ENCODE assay signal across 8 cellular contexts in genomic region chr6:139374357-139375238, GRCh38. TPM values are rescaled to one million over a fixed set of nuclear protein-coding genes. Genes with fewer than 3 reads are reported as not detected.
DNase-seq lines count a peak whose midpoint lies in the region; ATAC-seq and TF ChIP-seq lines count a peak whose summit lies in the region.

Gene CITED2 (minus strand): TSS chr6:139374648. CDS start chr6:139373944, 704 bp downstream.

- ATAC-seq in GM21576 (IDR thresholded peaks at IDR 0.05; ENCODE audit: unreplicated experiment), result peak; percentile 64

- TF ChIP-seq EP300 in Ishikawa (IDR thresholded peaks at IDR 0.05; ENCODE audit: borderline replicate concordance), result no peak

- H3K36me3 ChIP-seq in esophagus (ENCODE audit: control insufficient read depth in 2 of 2, insufficient read depth in 2 of 2, low read length in 1 of 2) (peaks cover 0 to 10% of the 10 kb centered on the region in 2 donors), muscle layer of duodenum (ENCODE audit: control insufficient read depth in 1 of 2, insufficient read depth in 2 of 2, low read length in 2 of 2) (peaks cover 0 to 18% of the 10 kb centered on the region in 2 donors)

- peak; percentile 4; the same call in 1 of the 2 replicates for TF ChIP-seq RAD21 in Ishikawa (IDR thresholded peaks at IDR 0.05; ENCODE audit: low read depth)

- peak within 1 kb of the TSS; percentile 95 to 99 for H3K27ac ChIP-seq in esophagus (ENCODE audit: low read depth in 2 of 2, low read length in 1 of 2)
- peak within 1 kb of the TSS; percentile 99 for H3K27ac ChIP-seq in muscle layer of duodenum (ENCODE audit: low read length)

- H3K9me3 ChIP-seq in esophagus (ENCODE audit: control insufficient read depth in 2 of 2, insufficient read depth in 1 of 2, low read depth in 1 of 2, low read length in 1 of 2), result no peaks in the 10 kb centered on the region
- no peaks in the 10 kb centered on the region for H3K9me3 ChIP-seq in muscle layer of duodenum (ENCODE audit: control insufficient read depth in 1 of 2, low read length in 2 of 2)

- H3K9me3 Mint-ChIP-seq in activated T-cell treated with anti-CD3 and anti-CD28 coated beads, Interleukin-2, amount 50 U/mL, for 24 hours, result no peaks in the 10 kb centered on the region

- H3K27me3 Mint-ChIP-seq in activated T-cell treated with anti-CD3 and anti-CD28 coated beads, Interleukin-2, amount 50 U/mL, for 24 hours, result no peaks in the 10 kb centered on the region

- DNase-seq in DMS153 (lab: John Stamatoyannopoulos, UW), result peak; percentile 91
- peak; percentile 96 for DNase-seq in activated T-cell treated with anti-CD3 and anti-CD28 coated beads, Interleukin-2, amount 50 U/mL, for 24 hours
- DNase-seq in stimulated activated CD8-positive, alpha-beta memory T cell treated with anti-CD3 and anti-CD28 coated beads, Interleukin-7, amount 100 ng/mL, for 24 hours (ENCODE audit: low read depth), result peak; percentile 80

- H3K27ac Mint-ChIP-seq in activated T-cell treated with anti-CD3 and anti-CD28 coated beads, Interleukin-2, amount 50 U/mL, for 24 hours, result peak within 1 kb of the TSS; percentile 96

- peak within 1 kb of the TSS; percentile 90 for H3K4me3 Mint-ChIP-seq in activated T-cell treated with anti-CD3 and anti-CD28 coated beads, Interleukin-2, amount 50 U/mL, for 24 hours

- H3K4me3 ChIP-seq in esophagus (ENCODE audit: low read depth in 1 of 2, low read length in 2 of 2) (peak within 1 kb of the TSS; percentile 73 to 94), muscle layer of duodenum (ENCODE audit: low read depth in 1 of 2, low read length in 2 of 2) (peak within 1 kb of the TSS; percentile 99)

- H3K36me3 Mint-ChIP-seq in activated T-cell treated with anti-CD3 and anti-CD28 coated beads, Interleukin-2, amount 50 U/mL, for 24 hours (ENCODE audit: low read depth), result peaks cover 36% of the 10 kb centered on the region

- peaks cover 0 to 2% of the 10 kb centered on the region in 2 donors for H3K4me1 ChIP-seq in esophagus (ENCODE audit: control insufficient read depth in 2 of 2, insufficient read depth in 2 of 2, low read length in 1 of 2)
- peaks cover 11 to 21% of the 10 kb centered on the region in 2 donors for H3K4me1 ChIP-seq in muscle layer of duodenum (ENCODE audit: control insufficient read depth in 1 of 2, insufficient read depth in 2 of 2, low read length in 2 of 2)

- no peaks in the 10 kb centered on the region for H3K27me3 ChIP-seq in esophagus (ENCODE audit: control insufficient read depth in 1 of 2, insufficient read depth in 2 of 2, low read length in 2 of 2)
- no peaks in the 10 kb centered on the region for H3K27me3 ChIP-seq in muscle layer of duodenum (ENCODE audit: low read depth, low read length)

- WGBS in esophagus, 2 donors, result 0 to 1% methylated on average over 82 of the region's 82 CpGs

- H3K4me1 Mint-ChIP-seq in activated T-cell treated with anti-CD3 and anti-CD28 coated beads, Interleukin-2, amount 50 U/mL, for 24 hours (ENCODE audit: low read depth), result peaks cover 50% of the 10 kb centered on the region

TF ChIP-seq in Ishikawa, 13 proteins besides CTCF, POLR2A, EP300 and RAD21 (continues in another document):
- TF ChIP-seq EGR1 (IDR thresholded peaks at IDR 0.05), result no peak
- TF ChIP-seq TAF1 (IDR thresholded peaks at IDR 0.05; ENCODE audit: low read depth), result peak; percentile 88
- peak; percentile 44; the same call in 1 of the 2 replicates for TF ChIP-seq YY1 (IDR thresholded peaks at IDR 0.05; ENCODE audit: low read depth)
- TF ChIP-seq TCF12 (IDR thresholded peaks at IDR 0.05; ENCODE audit: low read depth), result no peak; the same call in none of the 2 replicates
- no peak; the same call in 1 of the 2 replicates for TF ChIP-seq ZBTB7A (IDR thresholded peaks at IDR 0.05; ENCODE audit: low read depth)
- TF ChIP-seq REST (IDR thresholded peaks at IDR 0.05; ENCODE audit: low read depth), result no peak
- TF ChIP-seq TEAD4 (IDR thresholded peaks at IDR 0.05), result peak; percentile 48; the same call in 1 of the 2 replicates
- TF ChIP-seq MAX (IDR thresholded peaks at IDR 0.05), result peak; percentile 92
- no peak for TF ChIP-seq CREB1 (IDR thresholded peaks at IDR 0.05; ENCODE audit: low read depth)
- peak; percentile 79 for TF ChIP-seq NFIC (IDR thresholded peaks at IDR 0.05)
- TF ChIP-seq FOXM1 (IDR thresholded peaks at IDR 0.05; ENCODE audit: borderline replicate concordance, low read depth), result no peak
- TF ChIP-seq CEBPB (IDR thresholded peaks at IDR 0.05), result no peak

TF ChIP-seq in PFSK-1, 5 proteins besides CTCF, POLR2A, EP300 and RAD21:
- TF ChIP-seq SIN3A (IDR thresholded peaks at IDR 0.05; ENCODE audit: borderline replicate concordance, insufficient read depth, low read length) (no peak; the same call in 1 of the 2 replicates), REST (IDR thresholded peaks at IDR 0.05; ENCODE audit: insufficient read depth in 1 of 2, low read depth in 2 of 2, low read length in 2 of 2) (peak; percentile 40 to 74; a peak in 2 of 4 replicates), FOXP2 (optimal IDR thresholded peaks at IDR 0.05; ENCODE audit: borderline replicate concordance, extremely low read depth, extremely low read length, insufficient read depth) (peak; percentile 85), TAF1 (IDR thresholded peaks at IDR 0.05; ENCODE audit: borderline replicate concordance, insufficient read depth, low read length) (peak; percentile 99), POLR2AphosphoS5 (IDR thresholded peaks at IDR 0.05; ENCODE audit: low read depth, low read length) (peak; percentile 99)
TF ChIP-seq in PFSK-1: peak in this region for 4.

RNA-seq across cellular contexts. Expression of gene CITED2, which starts in this region (rescaled TPM):
- 142 TPM for polyA plus RNA-seq in PFSK-1 (2012; ENCODE audit: insufficient read length, low read depth)
- polyA plus RNA-seq in esophagus, result 10 to 100 TPM; 20.3 to 29.5 TPM

Comparison
In these comparisons a context has a peak if more than half of its experiments do, and no peak if none do; other contexts are left out.
1. Peak in every context shown above with its lines: DNase-seq, ATAC-seq, H3K4me3 ChIP-seq and H3K27ac ChIP-seq.